In genomic region chr5:172075655-172076054, GRCh38 we compare ENCODE assay signal across 25 cellular contexts.
"Had no signal": no experiment of that assay in that cellular context is flagged by ENCODE, and none has a peak within 500 bp of the region (broad histone marks: within the 10 kb centered on the region; RNA-seq: fewer than 3 reads in every experiment).

No MANE protein-coding gene starts in this region.

- H3K9me3 ChIP-seq: ascending aorta, gastroesophageal sphincter, heart left ventricle, right atrium auricular region, suprapubic skin, tibial artery, upper lobe of right lung had no signal

- ATAC-seq: activated CD4-positive, alpha-beta T cell treated with anti-CD3 and anti-CD28 coated beads for 36 hours; gastroesophageal sphincter; heart left ventricle; natural killer cell; upper lobe of right lung had no signal

- H3K27me3 Mint-ChIP-seq: activated B cell treated with CpG ODN at 0.5 μM for 24 hours; activated CD4-positive, alpha-beta T cell treated with anti-CD3 and anti-CD28 coated beads for 36 hours; activated naive CD4-positive, alpha-beta T cell treated with anti-CD3 and anti-CD28 coated beads, Interleukin-2, amount 50 U/mL, for 24 hours had no signal

- H3K4me3 ChIP-seq: ascending aorta, coronary artery, dorsolateral prefrontal cortex, gastroesophageal sphincter, heart left ventricle, right atrium auricular region, suprapubic skin, tibial artery, upper lobe of right lung had no signal

- H3K27me3 ChIP-seq: ascending aorta, brain microvascular endothelial cell, dorsolateral prefrontal cortex, gastroesophageal sphincter, heart left ventricle, right atrium auricular region, suprapubic skin, tibial artery, upper lobe of right lung had no signal

- H3K4me3 Mint-ChIP-seq: activated B cell treated with CpG ODN at 0.5 μM for 24 hours; activated CD4-positive, alpha-beta T cell treated with anti-CD3 and anti-CD28 coated beads for 36 hours; activated naive CD4-positive, alpha-beta T cell treated with anti-CD3 and anti-CD28 coated beads, Interleukin-2, amount 50 U/mL, for 24 hours; immature natural killer cell; mesothelial cell of epicardium; natural killer cell; T-helper 1 cell treated with Interleukin-12 subunit alpha and Interleukin-12 subunit beta and Interleukin-4 antibody, amounts not matched to agents 30 μg/mL and 1 μg/mL, for 36 hours had no signal

- H3K27ac Mint-ChIP-seq: activated B cell treated with CpG ODN at 0.5 μM for 24 hours; activated CD4-positive, alpha-beta T cell treated with anti-CD3 and anti-CD28 coated beads for 36 hours; mesothelial cell of epicardium; T-helper 1 cell treated with Interleukin-12 subunit alpha and Interleukin-12 subunit beta and Interleukin-4 antibody, amounts not matched to agents 30 μg/mL and 1 μg/mL, for 36 hours had no signal

- H3K36me3 ChIP-seq: ascending aorta, right atrium auricular region, tibial artery had no signal

- H3K4me1 ChIP-seq: ascending aorta had no signal

- H3K27ac ChIP-seq: ascending aorta, brain microvascular endothelial cell, coronary artery, dorsolateral prefrontal cortex, gastroesophageal sphincter, heart left ventricle, right atrium auricular region, suprapubic skin, tibial artery, upper lobe of right lung had no signal

- DNase-seq: activated B cell treated with CpG ODN at 0.5 μM for 24 hours; activated CD4-positive, alpha-beta T cell treated with anti-CD3 and anti-CD28 coated beads for 36 hours; activated CD8-positive, alpha-beta memory T cell treated with anti-CD3 and anti-CD28 coated beads for 24 hours; activated gamma-delta T cell; activated T-cell treated with anti-CD3 and anti-CD28 coated beads, Interleukin-2, amount 50 U/mL, for 1 hour; brain microvascular endothelial cell; dorsolateral prefrontal cortex; effector memory CD4-positive, alpha-beta T cell; erythroblast; heart left ventricle; hypothalamus; immature natural killer cell; natural killer cell; stimulated activated naive CD4-positive, alpha-beta T cell; SW 1271 had no signal

- H3K9me3 Mint-ChIP-seq: activated B cell treated with CpG ODN at 0.5 μM for 24 hours; activated naive CD4-positive, alpha-beta T cell treated with anti-CD3 and anti-CD28 coated beads, Interleukin-2, amount 50 U/mL, for 24 hours; immature natural killer cell; mesothelial cell of epicardium; natural killer cell; T-helper 1 cell treated with Interleukin-12 subunit alpha and Interleukin-12 subunit beta and Interleukin-4 antibody, amounts not matched to agents 30 μg/mL and 1 μg/mL, for 36 hours had no signal
